In the genomic region with DNA sequence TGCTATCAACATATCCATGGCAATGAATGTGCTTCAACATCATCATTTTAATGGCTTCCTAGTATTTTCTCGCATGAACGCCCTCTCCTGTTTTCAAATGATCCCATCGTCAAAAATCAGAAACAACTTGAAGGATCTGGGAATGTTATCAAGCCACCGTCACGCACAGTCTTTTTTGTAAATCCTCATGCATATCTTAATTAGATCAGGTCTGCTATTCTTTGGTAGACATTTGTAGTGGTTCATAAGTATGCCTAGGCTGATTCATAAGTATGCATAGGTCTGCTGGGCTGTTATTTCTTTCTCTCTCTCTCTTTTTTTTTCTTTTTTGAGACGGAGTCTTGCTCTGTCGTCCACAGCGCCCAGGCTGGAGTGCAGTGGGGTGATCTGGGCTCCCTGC, we compare ENCODE assay signal across 1 cellular context.
TF ChIP-seq lines count a peak whose summit lies in the region.

No MANE protein-coding gene starts in this region.

TF ChIP-seq in GM12878, 131 proteins besides CTCF, POLR2A, EP300 and RAD21 (continued from another document):
- TF ChIP-seq, protein P1, sequence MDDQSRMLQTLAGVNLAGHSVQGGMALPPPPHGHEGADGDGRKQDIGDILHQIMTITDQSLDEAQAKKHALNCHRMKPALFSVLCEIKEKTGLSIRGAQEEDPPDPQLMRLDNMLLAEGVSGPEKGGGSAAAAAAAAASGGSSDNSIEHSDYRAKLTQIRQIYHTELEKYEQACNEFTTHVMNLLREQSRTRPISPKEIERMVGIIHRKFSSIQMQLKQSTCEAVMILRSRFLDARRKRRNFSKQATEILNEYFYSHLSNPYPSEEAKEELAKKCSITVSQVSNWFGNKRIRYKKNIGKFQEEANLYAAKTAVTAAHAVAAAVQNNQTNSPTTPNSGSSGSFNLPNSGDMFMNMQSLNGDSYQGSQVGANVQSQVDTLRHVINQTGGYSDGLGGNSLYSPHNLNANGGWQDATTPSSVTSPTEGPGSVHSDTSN (IDR thresholded peaks at IDR 0.05; ENCODE audit: insufficient replicate concordance, low read depth, low read length): no peak
- TF ChIP-seq, protein P2, sequence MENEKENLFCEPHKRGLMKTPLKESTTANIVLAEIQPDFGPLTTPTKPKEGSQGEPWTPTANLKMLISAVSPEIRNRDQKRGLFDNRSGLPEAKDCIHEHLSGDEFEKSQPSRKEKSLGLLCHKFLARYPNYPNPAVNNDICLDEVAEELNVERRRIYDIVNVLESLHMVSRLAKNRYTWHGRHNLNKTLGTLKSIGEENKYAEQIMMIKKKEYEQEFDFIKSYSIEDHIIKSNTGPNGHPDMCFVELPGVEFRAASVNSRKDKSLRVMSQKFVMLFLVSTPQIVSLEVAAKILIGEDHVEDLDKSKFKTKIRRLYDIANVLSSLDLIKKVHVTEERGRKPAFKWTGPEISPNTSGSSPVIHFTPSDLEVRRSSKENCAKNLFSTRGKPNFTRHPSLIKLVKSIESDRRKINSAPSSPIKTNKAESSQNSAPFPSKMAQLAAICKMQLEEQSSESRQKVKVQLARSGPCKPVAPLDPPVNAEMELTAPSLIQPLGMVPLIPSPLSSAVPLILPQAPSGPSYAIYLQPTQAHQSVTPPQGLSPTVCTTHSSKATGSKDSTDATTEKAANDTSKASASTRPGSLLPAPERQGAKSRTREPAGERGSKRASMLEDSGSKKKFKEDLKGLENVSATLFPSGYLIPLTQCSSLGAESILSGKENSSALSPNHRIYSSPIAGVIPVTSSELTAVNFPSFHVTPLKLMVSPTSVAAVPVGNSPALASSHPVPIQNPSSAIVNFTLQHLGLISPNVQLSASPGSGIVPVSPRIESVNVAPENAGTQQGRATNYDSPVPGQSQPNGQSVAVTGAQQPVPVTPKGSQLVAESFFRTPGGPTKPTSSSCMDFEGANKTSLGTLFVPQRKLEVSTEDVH (IDR thresholded peaks at IDR 0.05; ENCODE audit: low read depth, partially characterized antibody): no peak
TF ChIP-seq in GM12878: peak in this region for 0.
